ENCODE assay signal across 14 cellular contexts in genomic region chr1:230898748-230899147, GRCh38. TPM values are rescaled to one million over a fixed set of nuclear protein-coding genes. Genes with fewer than 3 reads are reported as not detected.
A peak's percentile ranks its signal among the peaks of the same experiment; 100 is the strongest.
DNase-seq lines count a peak whose midpoint lies in the region; ATAC-seq and TF ChIP-seq lines count a peak whose summit lies in the region.
"Had no signal": no experiment of that assay in that cellular context is flagged by ENCODE, and none has a peak within 500 bp of the region (broad histone marks: within the 10 kb centered on the region; RNA-seq: fewer than 3 reads in every experiment).

No MANE protein-coding gene starts in this region.

- no peak for ATAC-seq in IMR-90 (ENCODE audit: low read depth)
- no peak for ATAC-seq in stimulated activated effector memory CD8-positive, alpha-beta T cell treated with anti-CD3 and anti-CD28 coated beads, Interleukin-12 subunit alpha, Interleukin-12 subunit beta, amount 100 ng/mL, for 72 hours
- ATAC-seq: GM23338 had no signal

- no peak overlapping the region for H3K4me3 ChIP-seq in Caco-2 (ENCODE audit: low read depth, low read length)
- no peak overlapping the region for H3K4me3 ChIP-seq in IMR-90 (ENCODE audit: insufficient read depth, low read depth, low read length)
- H3K4me3 ChIP-seq: GM23338, HAP-1 had no signal

- H2BK120ac ChIP-seq in IMR-90 (ENCODE audit: low read depth, low read length): peak overlapping the region; percentile 68; the same call in 1 of the 2 replicates

- POLR2A ChIA-PET in Caco-2 (lab: Charles Lee) (no interaction called here), IMR-90 (lab: Charles Lee; ENCODE audit: unreplicated experiment) (no interaction called here)

- in situ Hi-C loops in IMR-90 (cut with MboI; ENCODE audit: low sequenced_read_pairs) (no loop called here), GM13977 (cut with MboI; ENCODE audit: low pct_unique_long_range_greater_than_20kb, low sequenced_read_pairs, unreplicated experiment) (no loop called here)

- H2AFZ ChIP-seq in IMR-90 (replicated peaks; ENCODE audit: low read length, poor library complexity): no peak overlapping the region
- H2AFZ ChIP-seq: GM23338 had no signal

- BruUV-seq in Caco-2 (replicated peaks; lab: Mats Ljungman, UMichigan): no TSS peak
- no TSS peak for BruUV-seq in IMR-90 (replicated peaks; lab: Mats Ljungman, UMichigan)

- peak overlapping the region; percentile 71; the same call in 1 of the 2 replicates for H4K91ac ChIP-seq in IMR-90 (ENCODE audit: insufficient read depth, low read depth, low read length)

- peak overlapping the region; percentile 92 for H2AK5ac ChIP-seq in IMR-90 (ENCODE audit: low read depth, low read length)

- H3K27ac ChIP-seq in IMR-90 (ENCODE audit: insufficient read depth, low read length): peak overlapping the region; percentile 23; the same call in 1 of the 2 replicates

- 0 out of 3 replicates have a peak overlapping the region, but pooled peaks have one; percentile 19 for H2BK15ac ChIP-seq in IMR-90 (ENCODE audit: low read depth, low read length)

- peak overlapping the region; percentile 32 for H3K4me3 Mint-ChIP-seq in Caco-2 (ENCODE audit: unreplicated experiment)
- H3K4me3 Mint-ChIP-seq in chondrocyte (ENCODE audit: unreplicated experiment): no peak overlapping the region
- no peak overlapping the region for H3K4me3 Mint-ChIP-seq in stimulated activated effector memory CD8-positive, alpha-beta T cell treated with anti-CD3 and anti-CD28 coated beads, Interleukin-12 subunit alpha, Interleukin-12 subunit beta, amount 100 ng/mL, for 72 hours
- H3K4me3 Mint-ChIP-seq: CD4-positive, alpha-beta memory T cell; GM23338; HFFc6 had no signal

- H3K9me3 ChIP-seq in Caco-2 (no peaks in the 10 kb centered on the region), IMR-90 (ENCODE audit: control insufficient read depth, insufficient read depth, low read length) (no peaks in the 10 kb centered on the region)
- H3K9me3 ChIP-seq: HAP-1 had no signal

- 60% methylated on average over 1 of the region's 8 CpGs; no CpG with 5 or more reads in 1 of the 2 experiments for WGBS in IMR-90 (ENCODE audit: extremely low coverage in 2 of 2, insufficient read length in 1 of 2), 2 experiments

- no peak for TF ChIP-seq RAD21 in IMR-90 (IDR thresholded peaks at IDR 0.05; ENCODE audit: low read length)

- H3K79me1 ChIP-seq in IMR-90 (ENCODE audit: low read depth in 1 of 2, low read length in 2 of 2): no peaks in the 10 kb centered on the region

- peak overlapping the region; percentile 90 for H4K5ac ChIP-seq in IMR-90 (ENCODE audit: low read depth, low read length)

- no peak for DNase-seq in Caco-2
- no peak for DNase-seq in IMR-90
- DNase-seq in chondrocyte (ENCODE audit: low spot score): no peak
- no peak for DNase-seq in stimulated activated effector memory CD8-positive, alpha-beta T cell treated with anti-CD3 and anti-CD28 coated beads, Interleukin-12 subunit alpha, Interleukin-12 subunit beta, amount 100 ng/mL, for 72 hours (ENCODE audit: low spot score in 2 of 2)
- DNase-seq in HPDE6-E6E7 (ENCODE audit: extremely low spot score): no peak
- DNase-seq in amniotic stem cell (lab: John Stamatoyannopoulos, UW): no peak
- DNase-seq in DMS53 (lab: John Stamatoyannopoulos, UW): no peak
- DNase-seq in GM13977 (ENCODE audit: low spot score): no peak
- DNase-seq: C1 segment of cervical spinal cord; CD4-positive, alpha-beta memory T cell; DND-41; HFFc6 had no signal

- peak overlapping the region; percentile 54 for H3K4ac ChIP-seq in IMR-90 (ENCODE audit: low read depth, low read length)

- H3K27me3 Mint-ChIP-seq in Caco-2 (ENCODE audit: insufficient read depth, unreplicated experiment) (no peaks in the 10 kb centered on the region), chondrocyte (ENCODE audit: low read depth) (no peaks in the 10 kb centered on the region)
- H3K27me3 Mint-ChIP-seq: CD4-positive, alpha-beta memory T cell had no signal

- TF ChIP-seq POLR2A in IMR-90 (IDR thresholded peaks at IDR 0.05; ENCODE audit: low read depth, low read length): no peak

- H3K4me1 ChIP-seq in Caco-2: peaks cover 44% of the 10 kb centered on the region
- H3K4me1 ChIP-seq in IMR-90 (ENCODE audit: control insufficient read depth, insufficient read depth, low read length): peaks cover 9% of the 10 kb centered on the region
- H3K4me1 ChIP-seq: HAP-1 had no signal

- no peaks in the 10 kb centered on the region for H4K20me1 ChIP-seq in IMR-90 (ENCODE audit: insufficient read depth, low read length)

- H3K27ac Mint-ChIP-seq in Caco-2 (ENCODE audit: unreplicated experiment) (peak overlapping the region; percentile 70), chondrocyte (ENCODE audit: unreplicated experiment) (peak overlapping the region; percentile 29)
- peak overlapping the region; percentile 24 for H3K27ac Mint-ChIP-seq in stimulated activated effector memory CD8-positive, alpha-beta T cell treated with anti-CD3 and anti-CD28 coated beads, Interleukin-12 subunit alpha, Interleukin-12 subunit beta, amount 100 ng/mL, for 72 hours
- H3K27ac Mint-ChIP-seq: GM23338, HFFc6 had no signal

- no peak overlapping the region for H2AK9ac ChIP-seq in IMR-90 (replicated peaks; ENCODE audit: low read depth, low read length, poor library complexity)

- H3K9me1 ChIP-seq in IMR-90 (ENCODE audit: insufficient read depth, low read length): no peaks in the 10 kb centered on the region; the same call in 1 of the 2 replicates

- peak overlapping the region; percentile 61 for H2BK20ac ChIP-seq in IMR-90 (ENCODE audit: low read depth, low read length)

- intact Hi-C loops in Caco-2 (cut with micrococcal nuclease; ENCODE audit: unreplicated experiment): no loop called here
- intact Hi-C loops in IMR-90 (cut with micrococcal nuclease): no loop called here

- H3K4me2 ChIP-seq in IMR-90 (ENCODE audit: low read depth, low read length): no peak overlapping the region
- H3K4me2 ChIP-seq: GM23338 had no signal

- peak overlapping the region; percentile 91 for H3K18ac ChIP-seq in IMR-90 (ENCODE audit: low read depth, low read length)

- no peak overlapping the region for H2BK5ac ChIP-seq in IMR-90 (ENCODE audit: low read depth, low read length, poor library complexity, severe bottlenecking)

- peaks cover 43% of the 10 kb centered on the region for H3K4me1 Mint-ChIP-seq in Caco-2 (ENCODE audit: low read depth, unreplicated experiment)
- peaks cover 66% of the 10 kb centered on the region for H3K4me1 Mint-ChIP-seq in chondrocyte (ENCODE audit: low read depth)
- H3K4me1 Mint-ChIP-seq in stimulated activated effector memory CD8-positive, alpha-beta T cell treated with anti-CD3 and anti-CD28 coated beads, Interleukin-12 subunit alpha, Interleukin-12 subunit beta, amount 100 ng/mL, for 72 hours: peaks cover 5% of the 10 kb centered on the region

- CTCF ChIA-PET in Caco-2 (lab: Charles Lee): no interaction called here
- CTCF ChIA-PET in IMR-90 (lab: Yijun Ruan, JAX): no interaction called here

- H3K9me3 Mint-ChIP-seq in Caco-2 (ENCODE audit: unreplicated experiment): no peaks in the 10 kb centered on the region
- no peaks in the 10 kb centered on the region for H3K9me3 Mint-ChIP-seq in chondrocyte (ENCODE audit: low read depth)
- H3K9me3 Mint-ChIP-seq in stimulated activated effector memory CD8-positive, alpha-beta T cell treated with anti-CD3 and anti-CD28 coated beads, Interleukin-12 subunit alpha, Interleukin-12 subunit beta, amount 100 ng/mL, for 72 hours: no peaks in the 10 kb centered on the region
- H3K9me3 Mint-ChIP-seq: CD4-positive, alpha-beta memory T cell; GM23338; HFFc6 had no signal

- H3K27me3 ChIP-seq in Caco-2 (replicated peaks; ENCODE audit: control insufficient read depth, insufficient read depth, low read length) (no peaks in the 10 kb centered on the region), IMR-90 (ENCODE audit: control insufficient read depth, insufficient read depth, low read length) (no peaks in the 10 kb centered on the region)

- TF ChIP-seq CTCF in Caco-2 (IDR thresholded peaks at IDR 0.05; ENCODE audit: insufficient read depth in 1 of 2, low read depth in 1 of 2, low read length in 1 of 2, severe bottlenecking in 1 of 2, unreplicated experiment in 1 of 2): no peak
- no peak for TF ChIP-seq CTCF in IMR-90 (conservative IDR thresholded peaks at IDR 0.05; ENCODE audit: low read depth, low read length)
- TF ChIP-seq CTCF in chondrocyte (IDR thresholded peaks at IDR 0.05): no peak
- no peak for TF ChIP-seq CTCF in GM13977 (IDR thresholded peaks at IDR 0.05; ENCODE audit: extremely low read depth, insufficient read depth, missing control alignments)

- no peak overlapping the region for H3K23ac ChIP-seq in IMR-90 (ENCODE audit: low read depth, low read length)

- H4K8ac ChIP-seq in IMR-90 (ENCODE audit: low read depth in 2 of 2, low read length in 2 of 2): no peak overlapping the region; a peak in 1 of 4 replicates

- H3K36me3 ChIP-seq in Caco-2 (ENCODE audit: control insufficient read depth, insufficient read depth, low read length): no peaks in the 10 kb centered on the region
- no peaks in the 10 kb centered on the region for H3K36me3 ChIP-seq in IMR-90 (ENCODE audit: control insufficient read depth, insufficient read depth, low read length)
- H3K36me3 ChIP-seq: HAP-1 had no signal

- H3K36me3 Mint-ChIP-seq in Caco-2 (ENCODE audit: insufficient read depth, unreplicated experiment) (peaks cover 23% of the 10 kb centered on the region), chondrocyte (ENCODE audit: low read depth) (no peaks in the 10 kb centered on the region)
- H3K36me3 Mint-ChIP-seq in stimulated activated effector memory CD8-positive, alpha-beta T cell treated with anti-CD3 and anti-CD28 coated beads, Interleukin-12 subunit alpha, Interleukin-12 subunit beta, amount 100 ng/mL, for 72 hours: peaks cover 8% of the 10 kb centered on the region

- H3K56ac ChIP-seq in IMR-90 (ENCODE audit: extremely low read depth, insufficient read depth, low read length): no peak overlapping the region

- no peak overlapping the region for H3K14ac ChIP-seq in IMR-90 (replicated peaks; ENCODE audit: low read depth, low read length)

- dilution Hi-C loops in IMR-90 (cut with HindIII; ENCODE audit: low sequenced_read_pairs, unreplicated experiment): no loop called here

- H3K9ac ChIP-seq in IMR-90 (ENCODE audit: low read depth, low read length): no peak overlapping the region

TF ChIP-seq in IMR-90, 13 proteins besides CTCF, POLR2A, EP300 and RAD21 (continues in another document):
- TF ChIP-seq RFX5 (IDR thresholded peaks at IDR 0.05; ENCODE audit: low read depth, low read length): no peak
- no peak for TF ChIP-seq BHLHE40 (IDR thresholded peaks at IDR 0.05; ENCODE audit: low read depth, low read length)
- TF ChIP-seq SMC3 (IDR thresholded peaks at IDR 0.05; ENCODE audit: low read depth, low read length): no peak
- TF ChIP-seq FOS (IDR thresholded peaks at IDR 0.05; ENCODE audit: low read depth, low read length): no peak
- no peak for TF ChIP-seq CHD1 (IDR thresholded peaks at IDR 0.05; ENCODE audit: low read depth, low read length)
- no peak for TF ChIP-seq NFE2L2 (IDR thresholded peaks at IDR 0.05; ENCODE audit: low read depth, low read length)
- no peak for TF ChIP-seq MXI1 (IDR thresholded peaks at IDR 0.05; ENCODE audit: borderline replicate concordance, low read depth, low read length)

RNA-seq across cellular contexts. Expression of gene C1orf198, which starts 30.4 kb away (rescaled TPM):
- total RNA-seq in Caco-2 (2022) (80.1 and 92.2 TPM in 2 replicates), IMR-90 (2012; rRNA removed) (74.4 and 76.2 TPM in 2 replicates), chondrocyte (474 to 505 TPM (median 492 TPM) in 3 replicates)
- 63.9 and 67.4 TPM in 2 replicates for polyA plus RNA-seq in IMR-90 (2012; rRNA removed)
- polyA plus RNA-seq in IMR-90 (2012; cell fraction: cytosol; rRNA removed): 33.0 and 75.6 TPM in 2 replicates
- 260 and 261 TPM in 2 replicates for polyA plus RNA-seq in IMR-90 (2012; cell fraction: nucleus; rRNA removed; ENCODE audit: low replicate concordance)
